Comparison of ENCODE assay signal across 28 cellular contexts in genomic region chr12:130944878-130945277, GRCh38. TPM values are rescaled to one million over a fixed set of nuclear protein-coding genes. Genes with fewer than 3 reads are reported as not detected.
"Had no signal": no experiment of that assay in that cellular context is flagged by ENCODE, and none has a peak within 500 bp of the region (broad histone marks: within the 10 kb centered on the region; RNA-seq: fewer than 3 reads in every experiment).

No MANE protein-coding gene starts in this region.

- DNase-seq: colonic mucosa; cortex of kidney; dermis blood vessel endothelial cell; dorsolateral prefrontal cortex; effector CD4-positive, alpha-beta T cell; effector CD8-positive, alpha-beta T cell; effector memory CD4-positive, alpha-beta T cell; effector memory CD8-positive, alpha-beta T cell; endodermal cell; erythroblast; esophagus squamous epithelium; foreskin fibroblast; foreskin keratinocyte; foreskin melanocyte; gastrocnemius medialis; glutamatergic neuron; heart left ventricle; heart right ventricle had no signal

- H3K27ac ChIP-seq: colonic mucosa, coronary artery, dorsolateral prefrontal cortex, epithelial cell of prostate, foreskin keratinocyte, gastrocnemius medialis, heart right ventricle had no signal

- H3K9me3 ChIP-seq: colonic mucosa, gastrocnemius medialis had no signal

- H3K27me3 ChIP-seq: colonic mucosa, esophagus muscularis mucosa, esophagus squamous epithelium, foreskin keratinocyte, gastrocnemius medialis, gastroesophageal sphincter, heart left ventricle had no signal

- ATAC-seq: effector memory CD8-positive, alpha-beta T cell; esophagus mucosa; foreskin keratinocyte; gastrocnemius medialis; heart right ventricle had no signal

- H3K36me3 ChIP-seq: colonic mucosa, esophagus muscularis mucosa, esophagus squamous epithelium, gastrocnemius medialis, gastroesophageal sphincter, heart left ventricle, heart right ventricle had no signal

- H3K27ac Mint-ChIP-seq: dendritic cell treated with granulocyte-macrophage colony-stimulating factor and Interleukin-4, amounts not matched to agents 40 ng/mL and 50 ng/mL, for 4 days; effector memory CD8-positive, alpha-beta T cell; endodermal cell had no signal

- H3K4me3 ChIP-seq: colonic mucosa, coronary artery, dorsolateral prefrontal cortex, esophagus muscularis mucosa, esophagus squamous epithelium, gastrocnemius medialis, gastroesophageal sphincter, heart left ventricle, heart right ventricle had no signal

- FAIRE-seq: colon, endothelial cell of umbilical vein had no signal

- H3K4me1 ChIP-seq: colonic mucosa, foreskin keratinocyte, gastrocnemius medialis had no signal

- H3K4me3 Mint-ChIP-seq: dendritic cell treated with granulocyte-macrophage colony-stimulating factor and Interleukin-4, amounts not matched to agents 40 ng/mL and 50 ng/mL, for 4 days; effector memory CD8-positive, alpha-beta T cell; endodermal cell had no signal

- H3K4me1 Mint-ChIP-seq: endodermal cell had no signal

RNA-seq across cellular contexts. Expression of gene ADGRD1, which starts 8.8 kb away (rescaled TPM):
- total RNA-seq: endothelial cell of umbilical vein, epithelial cell of proximal tubule, foreskin keratinocyte, glomerular endothelial cell had no signal
- polyA plus RNA-seq: foreskin keratinocyte had no signal
